1 cellular context compared by ENCODE assay signal in the genomic region with DNA sequence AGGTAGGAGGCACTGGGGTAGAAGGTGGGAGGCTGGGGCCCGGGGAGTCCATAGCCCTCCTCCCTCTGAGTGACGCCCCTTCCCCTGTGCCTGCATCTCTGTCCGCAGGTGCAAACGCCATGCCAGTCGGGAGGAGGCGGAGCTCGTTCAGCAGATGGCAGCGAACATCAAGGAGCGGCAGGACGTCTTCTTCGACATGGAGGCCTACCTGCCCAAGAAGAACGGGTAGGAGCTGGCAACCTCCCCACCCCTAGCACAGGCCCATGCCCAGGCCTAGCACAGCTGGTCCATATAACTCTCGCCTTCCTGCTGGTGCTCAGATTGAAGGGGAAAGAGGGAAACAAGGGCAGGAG.
TF ChIP-seq lines count a peak whose summit lies in the region.

No MANE protein-coding gene starts in this region.

TF ChIP-seq in IMR-90, 13 proteins besides CTCF, POLR2A, EP300 and RAD21:
- TF ChIP-seq USF2 (IDR thresholded peaks at IDR 0.05; ENCODE audit: low read depth, low read length): no peak
